In the genomic region with DNA sequence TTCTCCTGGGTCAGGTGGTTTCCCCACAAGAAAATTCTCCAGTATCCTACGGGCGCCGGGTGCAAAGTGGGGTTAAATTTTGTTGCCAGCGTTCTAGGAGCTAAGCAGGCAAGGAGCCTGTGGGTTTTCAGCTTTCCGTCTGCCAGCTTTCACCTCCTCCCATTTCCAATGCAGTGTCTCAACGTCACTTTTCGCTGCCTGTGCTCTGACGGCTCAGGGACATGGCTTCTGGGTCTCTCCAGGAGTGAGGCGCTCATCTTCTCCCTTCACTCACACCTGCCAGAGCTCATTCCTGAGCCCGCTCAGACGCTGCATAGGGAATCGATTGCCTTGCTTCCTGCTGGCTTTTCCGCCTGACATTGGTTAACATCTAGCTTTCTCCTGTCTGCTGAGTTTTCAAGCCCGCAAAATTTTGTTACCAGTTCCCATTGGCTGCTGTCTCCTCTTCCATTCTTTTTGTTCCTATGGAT, we compare ENCODE assay signal across 13 cellular contexts. TPM values are rescaled to one million over a fixed set of nuclear protein-coding genes. Genes with fewer than 3 reads are reported as not detected.
DNase-seq lines count a peak whose midpoint lies in the region; FAIRE-seq and TF ChIP-seq lines count a peak whose summit lies in the region.
"Had no signal": no experiment of that assay in that cellular context is flagged by ENCODE, and none has a peak within 500 bp of the region (broad histone marks: within the 10 kb centered on the region; RNA-seq: fewer than 3 reads in every experiment).

No MANE protein-coding gene starts in this region.

- H3K27me3 ChIP-seq in prostate gland (replicated peaks; ENCODE audit: insufficient read depth), result no peaks in the 10 kb centered on the region
- H3K27me3 ChIP-seq in smooth muscle cell (ENCODE audit: low read depth), result no peaks in the 10 kb centered on the region

- H2AFZ ChIP-seq in smooth muscle cell (ENCODE audit: low read depth), result no peak overlapping the region

- H3K9me3 ChIP-seq in prostate gland (no peaks in the 10 kb centered on the region), smooth muscle cell (replicated peaks; ENCODE audit: low read depth) (no peaks in the 10 kb centered on the region)
- H3K9me3 ChIP-seq: Caco-2 had no signal

- TF ChIP-seq CTCF in glutamatergic neuron (IDR thresholded peaks at IDR 0.05; ENCODE audit: partially characterized antibody, unreplicated experiment) (no peak), prostate gland (IDR thresholded peaks at IDR 0.05) (no peak), smooth muscle cell (IDR thresholded peaks at IDR 0.05; ENCODE audit: borderline replicate concordance, insufficient read depth, poor library complexity, severe bottlenecking) (no peak)

- intact Hi-C loops in prostate gland (cut with DNase I), result no loop called here

- FAIRE-seq in GM12892 (lab: Jason Lieb, UNC), result no peak

- 54% methylated on average over 14 of the region's 14 CpGs for WGBS in prostate gland
- 61% methylated on average over 14 of the region's 14 CpGs for WGBS in smooth muscle cell (ENCODE audit: low lambda C conversion rate)

- TF ChIP-seq POLR2A in prostate gland (IDR thresholded peaks at IDR 0.05) (no peak), GM12892 (IDR thresholded peaks at IDR 0.05; ENCODE audit: low read depth, low read length) (no peak)

- no peaks in the 10 kb centered on the region for H3K36me3 Mint-ChIP-seq in glutamatergic neuron (ENCODE audit: unreplicated experiment)

- peaks cover 5% of the 10 kb centered on the region for H3F3A ChIP-seq in smooth muscle cell (ENCODE audit: low read depth)

- no peak overlapping the region for H3K9ac ChIP-seq in smooth muscle cell (ENCODE audit: low read depth)

- H3K9me3 Mint-ChIP-seq in glutamatergic neuron (ENCODE audit: unreplicated experiment), result no peaks in the 10 kb centered on the region

- H3K4me1 Mint-ChIP-seq in glutamatergic neuron (ENCODE audit: low read depth, unreplicated experiment), result peaks cover 4% of the 10 kb centered on the region

- H3K27ac ChIP-seq in prostate gland, result peak overlapping the region; percentile 71 to 91
- no peak overlapping the region for H3K27ac ChIP-seq in smooth muscle cell (ENCODE audit: low read depth)

- DNase-seq in DMS153 treated with DMSO at 0.1 percent for 48 hours (lab: John Stamatoyannopoulos, UW; ENCODE audit: unreplicated experiment) (peak; percentile 24), NCI-H2029 treated with DMSO at 0.1 percent for 48 hours (lab: John Stamatoyannopoulos, UW) (peak; percentile 19), glutamatergic neuron (no peak), prostate gland (ENCODE audit: low spot score) (no peak), GM12892 (ENCODE audit: insufficient read length) (no peak), T-helper 2 cell (no peak), smooth muscle cell (lab: John Stamatoyannopoulos, UW; ENCODE audit: unreplicated experiment) (no peak), occipital lobe (lab: John Stamatoyannopoulos, UW) (no peak)
- DNase-seq: RPMI8226, trophoblast cell had no signal

- H3K4me3 ChIP-seq in prostate gland, result no peak overlapping the region
- H3K4me3 ChIP-seq in smooth muscle cell, result no peak overlapping the region

- no peak overlapping the region for H3K4me2 ChIP-seq in smooth muscle cell

- H3K36me3 ChIP-seq in prostate gland, result no peaks in the 10 kb centered on the region
- no peaks in the 10 kb centered on the region for H3K36me3 ChIP-seq in smooth muscle cell (ENCODE audit: low read depth)

- no peaks in the 10 kb centered on the region for H3K27me3 Mint-ChIP-seq in glutamatergic neuron (ENCODE audit: unreplicated experiment)

- peak overlapping the region; percentile 3 for H3K4me3 Mint-ChIP-seq in glutamatergic neuron (ENCODE audit: unreplicated experiment)

- H3K27ac Mint-ChIP-seq in glutamatergic neuron (ENCODE audit: unreplicated experiment), result peak overlapping the region; percentile 62

- H3K4me1 ChIP-seq in prostate gland (replicated peaks) (peaks cover 3% of the 10 kb centered on the region), smooth muscle cell (ENCODE audit: low read depth) (no peaks in the 10 kb centered on the region)

- H4K20me1 ChIP-seq in smooth muscle cell (ENCODE audit: low read depth), result no peaks in the 10 kb centered on the region

- H3K79me2 ChIP-seq in smooth muscle cell (ENCODE audit: low read depth), result no peaks in the 10 kb centered on the region

RNA-seq across cellular contexts. Expression of a gene that starts 7.3 kb away (rescaled TPM):
- total RNA-seq in glutamatergic neuron (ENCODE audit: unreplicated experiment), result 33.5 TPM
- total RNA-seq in prostate gland, result 10 to 100 TPM; 33.9 to 48.5 TPM
- polyA plus RNA-seq in GM12892 (2012; ENCODE audit: missing spikeins), result 78.4 TPM
- total RNA-seq in smooth muscle cell, result 35.4 and 49.4 TPM in 2 replicates
- polyA plus RNA-seq in smooth muscle cell, result 96.9 and 101 TPM in 2 replicates
- total RNA-seq in occipital lobe, result 50.5 TPM

RNA-seq across cellular contexts. Expression of a gene that starts 42.4 kb away (rescaled TPM):
- 28.7 TPM for total RNA-seq in glutamatergic neuron (ENCODE audit: unreplicated experiment)
- 10 to 100 TPM; 22.0 to 27.1 TPM for total RNA-seq in prostate gland
- polyA plus RNA-seq in GM12892 (2012; ENCODE audit: missing spikeins), result 13.9 TPM
- 21.5 and 26.0 TPM in 2 replicates for total RNA-seq in smooth muscle cell
- polyA plus RNA-seq in smooth muscle cell, result 12.0 and 12.3 TPM in 2 replicates
- 66.6 TPM for total RNA-seq in occipital lobe

RNA-seq across cellular contexts. Expression of a gene that starts 42.5 kb away (rescaled TPM):
- total RNA-seq in glutamatergic neuron (ENCODE audit: unreplicated experiment) (5.0 TPM), prostate gland (1 to 10 TPM in 1 of 2 donors, under 1 TPM in 1; 0.14 to 8.1 TPM), smooth muscle cell (0.72 TPM in 1 of 2 replicates, not detected in the other), occipital lobe (3.1 TPM)
- 0.25 TPM for polyA plus RNA-seq in GM12892 (2012; ENCODE audit: missing spikeins)
- not detected in 2 replicates for polyA plus RNA-seq in smooth muscle cell
- total RNA-seq: Caco-2, kidney epithelial cell, omental fat pad had no signal

Comparison
In these comparisons a context has a peak if more than half of its experiments do, and no peak if none do; other contexts are left out.
1. DNase-seq: peak in DMS153 treated with DMSO at 0.1 percent for 48 hours (single experiment) and NCI-H2029 treated with DMSO at 0.1 percent for 48 hours (single experiment); none in glutamatergic neuron (single experiment), prostate gland (single experiment), GM12892 (single experiment), T-helper 2 cell (0 of 5), smooth muscle cell (single experiment) and occipital lobe (single experiment).